Comparison of ENCODE assay signal across 8 cellular contexts in genomic region chr10:103583871-103584215, GRCh38.
DNase-seq lines count a peak whose midpoint lies in the region; ATAC-seq, FAIRE-seq and TF ChIP-seq lines count a peak whose summit lies in the region.
"Had no signal": no experiment of that assay in that cellular context is flagged by ENCODE, and none has a peak within 500 bp of the region (broad histone marks: within the 10 kb centered on the region; RNA-seq: fewer than 3 reads in every experiment).

No MANE protein-coding gene starts in this region.

- no peaks in the 10 kb centered on the region for H3K27me3 ChIP-seq in CD4-positive, alpha-beta T cell (ENCODE audit: control insufficient read depth, insufficient read depth, low read length)
- peaks cover 35% of the 10 kb centered on the region for H3K27me3 ChIP-seq in neutrophil

- no peaks in the 10 kb centered on the region for H3K9me3 ChIP-seq in CD4-positive, alpha-beta T cell (ENCODE audit: control insufficient read depth, low read length)
- H3K9me3 ChIP-seq in neutrophil: no peaks in the 10 kb centered on the region

- peak in 3 of 10 experiments; percentile 11 to 35 (median 19) for DNase-seq in CD4-positive, alpha-beta T cell
- no peak for DNase-seq in GM19239 (ENCODE audit: insufficient read length, low spot score)
- no peak for DNase-seq in activated naive CD8-positive, alpha-beta T cell treated with anti-CD3 and anti-CD28 coated beads, Interleukin-2, amount 50 U/mL, for 24 hours
- DNase-seq in DMS53 (lab: John Stamatoyannopoulos, UW): no peak
- no peak for DNase-seq in retina
- DNase-seq: NCI-H1048 had no signal

- H3K27me3 Mint-ChIP-seq in CD4-positive, alpha-beta T cell: no peaks in the 10 kb centered on the region
- H3K27me3 Mint-ChIP-seq in activated naive CD8-positive, alpha-beta T cell treated with anti-CD3 and anti-CD28 coated beads, Interleukin-2, amount 50 U/mL, for 24 hours: peaks cover 9% of the 10 kb centered on the region

- TF ChIP-seq CTCF in CD4-positive, alpha-beta T cell (IDR thresholded peaks at IDR 0.05): no peak
- no peak for TF ChIP-seq CTCF in neutrophil (IDR thresholded peaks at IDR 0.05)

- intact Hi-C loops in CD4-positive, alpha-beta T cell (cut with DNase I, micrococcal nuclease): loop anchor here in 1 of 2 experiments (5.0 to 10.0 kb wide), 2 partner anchors 381 to 538 kb away; partner anchors contain the start of genes SFR1 and SLK

- peak; percentile 33 for FAIRE-seq in GM19239 (lab: Jason Lieb, UNC)

- peaks cover 5% of the 10 kb centered on the region for H3K36me3 Mint-ChIP-seq in CD4-positive, alpha-beta T cell (ENCODE audit: low read depth)
- no peaks in the 10 kb centered on the region for H3K36me3 Mint-ChIP-seq in activated naive CD8-positive, alpha-beta T cell treated with anti-CD3 and anti-CD28 coated beads, Interleukin-2, amount 50 U/mL, for 24 hours (ENCODE audit: low read depth)

- peak overlapping the region; percentile 96 for H3K27ac Mint-ChIP-seq in CD4-positive, alpha-beta T cell
- H3K27ac Mint-ChIP-seq in activated naive CD8-positive, alpha-beta T cell treated with anti-CD3 and anti-CD28 coated beads, Interleukin-2, amount 50 U/mL, for 24 hours: peak overlapping the region; percentile 59

- POLR2A ChIA-PET in CD4-positive, alpha-beta T cell (lab: Charles Lee): interaction anchor here (0.7 to 2.3 kb wide), 6 partner anchors 76 to 538 kb away, joined by 3 to 12 read pairs (median 6); partner anchors contain the start of genes SFR1 and SLK

- ATAC-seq in CD4-positive, alpha-beta T cell (ENCODE audit: poor library complexity): peak; percentile 59
- no peak for ATAC-seq in activated naive CD8-positive, alpha-beta T cell treated with anti-CD3 and anti-CD28 coated beads, Interleukin-2, amount 50 U/mL, for 24 hours
- ATAC-seq in SK-N-SH treated with all-trans-retinoic acid at 6 μM for 48 hours: no peak

- no peaks in the 10 kb centered on the region for H3K9me3 Mint-ChIP-seq in CD4-positive, alpha-beta T cell
- H3K9me3 Mint-ChIP-seq in activated naive CD8-positive, alpha-beta T cell treated with anti-CD3 and anti-CD28 coated beads, Interleukin-2, amount 50 U/mL, for 24 hours: peaks cover 4% of the 10 kb centered on the region

- CTCF ChIA-PET in CD4-positive, alpha-beta T cell (lab: Charles Lee): no interaction called here

- H3K4me1 Mint-ChIP-seq in CD4-positive, alpha-beta T cell (ENCODE audit: low read depth): peaks cover 11% of the 10 kb centered on the region
- H3K4me1 Mint-ChIP-seq in activated naive CD8-positive, alpha-beta T cell treated with anti-CD3 and anti-CD28 coated beads, Interleukin-2, amount 50 U/mL, for 24 hours: peaks cover 6% of the 10 kb centered on the region

- H3K36me3 ChIP-seq in neutrophil: no peaks in the 10 kb centered on the region

- peak overlapping the region; percentile 66 to 67 for H3K4me3 ChIP-seq in neutrophil (ENCODE audit: low read depth in 1 of 2, low read length in 1 of 2)

- H3K4me1 ChIP-seq in neutrophil (ENCODE audit: control insufficient read depth in 1 of 2, insufficient read depth in 1 of 2, low read depth in 1 of 2, low read length in 1 of 2): peaks cover 10 to 12% of the 10 kb centered on the region in 2 experiments

- peak overlapping the region; percentile 96 for H3K4me3 Mint-ChIP-seq in CD4-positive, alpha-beta T cell
- H3K4me3 Mint-ChIP-seq in activated naive CD8-positive, alpha-beta T cell treated with anti-CD3 and anti-CD28 coated beads, Interleukin-2, amount 50 U/mL, for 24 hours: peak overlapping the region; percentile 79

- H3K27ac ChIP-seq in CD4-positive, alpha-beta T cell (ENCODE audit: low read depth, low read length): peak overlapping the region; percentile 53
- H3K27ac ChIP-seq in neutrophil: no peak overlapping the region

TF ChIP-seq in SK-N-SH treated with all-trans-retinoic acid at 6 μM for 48 hours, 23 proteins besides CTCF, POLR2A, EP300 and RAD21 (continues in another document):
- no peak for TF ChIP-seq TOX (CRISPR knock-in tag; IDR thresholded peaks at IDR 0.05; ENCODE audit: borderline replicate concordance)
- no peak for TF ChIP-seq ISL1 (CRISPR knock-in tag; IDR thresholded peaks at IDR 0.05)
- no peak for TF ChIP-seq RARB (CRISPR knock-in tag; IDR thresholded peaks at IDR 0.05)
- no peak for TF ChIP-seq ESRRG (CRISPR knock-in tag; IDR thresholded peaks at IDR 0.05)
- TF ChIP-seq ZNF8 (CRISPR knock-in tag; IDR thresholded peaks at IDR 0.05): no peak
- TF ChIP-seq ARNTL (CRISPR knock-in tag; IDR thresholded peaks at IDR 0.05; ENCODE audit: borderline replicate concordance, low read depth): no peak
- no peak for TF ChIP-seq CSRNP3 (CRISPR knock-in tag; IDR thresholded peaks at IDR 0.05)
- TF ChIP-seq CSDC2 (CRISPR knock-in tag; IDR thresholded peaks at IDR 0.05): no peak
- no peak for TF ChIP-seq ZNF70 (CRISPR knock-in tag; IDR thresholded peaks at IDR 0.05)
- TF ChIP-seq SNAI2 (CRISPR knock-in tag; IDR thresholded peaks at IDR 0.05): no peak
- no peak for TF ChIP-seq OSR1 (CRISPR knock-in tag; IDR thresholded peaks at IDR 0.05)
- no peak for TF ChIP-seq GLIS3 (CRISPR knock-in tag; IDR thresholded peaks at IDR 0.05)
- TF ChIP-seq TSHZ2 (CRISPR knock-in tag; IDR thresholded peaks at IDR 0.05): no peak
- TF ChIP-seq POU6F1 (CRISPR knock-in tag; IDR thresholded peaks at IDR 0.05; ENCODE audit: borderline replicate concordance, low read depth): no peak
- TF ChIP-seq PATZ1 (CRISPR knock-in tag; IDR thresholded peaks at IDR 0.05; ENCODE audit: borderline replicate concordance): no peak
- TF ChIP-seq ZFP3 (CRISPR knock-in tag; IDR thresholded peaks at IDR 0.05): no peak
- no peak for TF ChIP-seq ZC3H10 (CRISPR knock-in tag; IDR thresholded peaks at IDR 0.05)
- no peak for TF ChIP-seq ZFP30 (CRISPR knock-in tag; IDR thresholded peaks at IDR 0.05)
